16 cellular contexts compared by ENCODE assay signal in the genomic region with DNA sequence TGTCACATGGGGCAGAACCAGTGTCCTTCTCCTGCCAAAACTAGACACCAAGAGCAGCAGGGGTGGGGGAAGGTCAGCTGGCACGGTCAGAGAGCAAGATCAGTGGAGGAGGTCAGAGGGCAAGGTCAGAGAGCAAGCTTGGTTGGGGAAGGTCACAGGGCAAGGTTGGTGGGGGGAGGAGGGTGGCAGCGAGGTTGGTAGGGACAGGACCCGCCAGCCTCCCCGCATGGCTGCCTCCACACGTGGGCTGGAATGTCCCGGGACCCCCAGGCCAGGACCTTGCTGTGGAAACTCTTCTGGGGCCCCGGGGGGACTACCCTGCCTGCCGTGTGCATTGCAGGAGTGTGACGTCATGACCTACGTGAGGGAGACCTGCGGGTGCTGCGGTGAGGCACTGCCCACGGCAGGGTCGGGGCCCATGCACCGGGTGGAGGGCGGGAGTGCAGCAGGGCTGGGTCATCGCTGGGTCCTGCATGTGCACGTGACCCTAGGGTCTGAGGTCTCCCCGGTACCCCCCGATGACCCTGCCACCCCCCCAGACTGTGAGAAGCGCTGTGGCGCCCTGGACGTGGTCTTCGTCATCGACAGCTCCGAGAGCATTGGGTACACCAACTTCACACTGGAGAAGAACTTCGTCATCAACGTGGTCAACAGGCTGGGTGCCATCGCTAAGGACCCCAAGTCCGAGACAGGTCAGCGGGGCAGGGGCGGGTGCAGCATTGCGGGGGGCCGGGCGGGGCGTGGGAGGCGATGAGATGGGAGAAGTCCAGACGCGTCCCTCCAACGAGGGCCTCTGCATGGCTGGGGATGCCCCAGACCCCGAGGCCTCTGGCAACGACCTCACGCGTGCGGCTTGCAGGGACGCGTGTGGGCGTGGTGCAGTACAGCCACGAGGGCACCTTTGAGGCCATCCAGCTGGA. TPM values are rescaled to one million over a fixed set of nuclear protein-coding genes. Genes with fewer than 3 reads are reported as not detected.
DNase-seq lines count a peak whose midpoint lies in the region; ATAC-seq and TF ChIP-seq lines count a peak whose summit lies in the region.
"Had no signal": no experiment of that assay in that cellular context is flagged by ENCODE, and none has a peak within 500 bp of the region (broad histone marks: within the 10 kb centered on the region; RNA-seq: fewer than 3 reads in every experiment).

No MANE protein-coding gene starts in this region.

- no peaks in the 10 kb centered on the region for H3K27me3 Mint-ChIP-seq in activated T-cell treated with anti-CD3 and anti-CD28 coated beads, Interleukin-2, amount 50 U/mL, for 72 hours (ENCODE audit: low read depth)
- H3K27me3 Mint-ChIP-seq: IgD-negative memory B cell had no signal

- H3K27ac ChIP-seq in WERI-Rb-1 (no peak overlapping the region), smooth muscle cell (ENCODE audit: low read depth) (peak overlapping the region; percentile 42)
- H3K27ac ChIP-seq: neutrophil had no signal

- no peak overlapping the region for H3K9ac ChIP-seq in smooth muscle cell (ENCODE audit: low read depth)

- peaks cover 100% of the 10 kb centered on the region for H4K20me1 ChIP-seq in smooth muscle cell (ENCODE audit: low read depth)

- peak; percentile 14 for DNase-seq in activated T-cell treated with anti-CD3 and anti-CD28 coated beads, Interleukin-2, amount 50 U/mL, for 1 hour
- no peak for DNase-seq in activated T-cell treated with anti-CD3 and anti-CD28 coated beads, Interleukin-2, amount 50 U/mL, for 72 hours
- DNase-seq in WERI-Rb-1 (peak; percentile 6), left lobe of liver (ENCODE audit: low spot score) (peak; percentile 55), smooth muscle cell (lab: John Stamatoyannopoulos, UW; ENCODE audit: unreplicated experiment) (no peak), dermis blood vessel endothelial cell (no peak), OCI-M2 (lab: John Stamatoyannopoulos, UW; ENCODE audit: unreplicated experiment) (no peak)
- DNase-seq: ACHN; anterior cingulate cortex; effector memory CD4-positive, alpha-beta T cell; NCI-H1436 treated with DMSO at 0.1 percent for 48 hours; NCI-H510A had no signal

- H3K4me3 ChIP-seq in WERI-Rb-1 (ENCODE audit: low read depth, low read length), result no peak overlapping the region
- no peak overlapping the region for H3K4me3 ChIP-seq in smooth muscle cell

- H3K36me3 Mint-ChIP-seq in activated T-cell treated with anti-CD3 and anti-CD28 coated beads, Interleukin-2, amount 50 U/mL, for 72 hours (ENCODE audit: insufficient read depth in 2 of 2), result no peaks in the 10 kb centered on the region
- H3K36me3 Mint-ChIP-seq: IgD-negative memory B cell had no signal

- TF ChIP-seq CTCF in WERI-Rb-1 (IDR thresholded peaks at IDR 0.05; ENCODE audit: low read depth, low read length) (no peak), smooth muscle cell (IDR thresholded peaks at IDR 0.05; ENCODE audit: borderline replicate concordance, insufficient read depth, poor library complexity, severe bottlenecking) (no peak)

- peaks cover 89% of the 10 kb centered on the region for H3F3A ChIP-seq in smooth muscle cell (ENCODE audit: low read depth)

- H3K79me2 ChIP-seq in smooth muscle cell (ENCODE audit: low read depth), result peaks cover 19% of the 10 kb centered on the region

- no peak overlapping the region for H3K27ac Mint-ChIP-seq in activated T-cell treated with anti-CD3 and anti-CD28 coated beads, Interleukin-2, amount 50 U/mL, for 72 hours
- H3K27ac Mint-ChIP-seq: IgD-negative memory B cell; T-helper 2 cell treated with Interferon-gamma antibody and Interleukin-4, amounts not matched to agents 5 μg/mL and 100 μg/mL, for 36 hours had no signal

- no peak for ATAC-seq in activated T-cell treated with anti-CD3 and anti-CD28 coated beads, Interleukin-2, amount 50 U/mL, for 72 hours (replicated peaks in 1 of 2)
- peak; percentile 4 for ATAC-seq in left lobe of liver
- no peak for ATAC-seq in HG03108 (IDR thresholded peaks at IDR 0.05; ENCODE audit: unreplicated experiment)

- 93% methylated on average over 43 of the region's 49 CpGs for WGBS in smooth muscle cell (ENCODE audit: low lambda C conversion rate)

- H3K36me3 ChIP-seq in WERI-Rb-1 (peaks cover 25% of the 10 kb centered on the region), smooth muscle cell (ENCODE audit: low read depth) (no peaks in the 10 kb centered on the region)
- H3K36me3 ChIP-seq: neutrophil had no signal

- H3K9me3 Mint-ChIP-seq in activated T-cell treated with anti-CD3 and anti-CD28 coated beads, Interleukin-2, amount 50 U/mL, for 72 hours, result peaks cover 0 to 3% of the 10 kb centered on the region in 2 donors
- H3K9me3 Mint-ChIP-seq: T-helper 2 cell treated with Interferon-gamma antibody and Interleukin-4, amounts not matched to agents 5 μg/mL and 100 μg/mL, for 36 hours had no signal

- no peaks in the 10 kb centered on the region for H3K9me3 ChIP-seq in WERI-Rb-1 (ENCODE audit: severe bottlenecking)
- H3K9me3 ChIP-seq in smooth muscle cell (replicated peaks; ENCODE audit: low read depth), result no peaks in the 10 kb centered on the region
- H3K9me3 ChIP-seq: neutrophil had no signal

- no peak overlapping the region for H3K4me2 ChIP-seq in smooth muscle cell

- H3K4me1 Mint-ChIP-seq in activated T-cell treated with anti-CD3 and anti-CD28 coated beads, Interleukin-2, amount 50 U/mL, for 72 hours (ENCODE audit: low read depth), result no peaks in the 10 kb centered on the region
- H3K4me1 Mint-ChIP-seq: IgD-negative memory B cell had no signal

- H3K27me3 ChIP-seq in WERI-Rb-1 (ENCODE audit: insufficient read depth, low read depth, severe bottlenecking), result no peaks in the 10 kb centered on the region
- no peaks in the 10 kb centered on the region for H3K27me3 ChIP-seq in smooth muscle cell (ENCODE audit: low read depth)
- H3K27me3 ChIP-seq: neutrophil had no signal

- H2AFZ ChIP-seq in smooth muscle cell (ENCODE audit: low read depth), result no peak overlapping the region

- no peaks in the 10 kb centered on the region for H3K4me1 ChIP-seq in smooth muscle cell (ENCODE audit: low read depth)

- H3K4me3 Mint-ChIP-seq in activated T-cell treated with anti-CD3 and anti-CD28 coated beads, Interleukin-2, amount 50 U/mL, for 72 hours, result no peak overlapping the region
- H3K4me3 Mint-ChIP-seq: IgD-negative memory B cell; T-helper 2 cell treated with Interferon-gamma antibody and Interleukin-4, amounts not matched to agents 5 μg/mL and 100 μg/mL, for 36 hours had no signal

RNA-seq across cellular contexts. Expression of a gene that starts 27.3 kb away (rescaled TPM):
- 10 to 100 TPM; 10.8 to 11.3 TPM for total RNA-seq in activated T-cell treated with anti-CD3 and anti-CD28 coated beads, Interleukin-2, amount 50 U/mL, for 72 hours
- total RNA-seq in left lobe of liver (34.9 TPM), smooth muscle cell (1,570 and 1,698 TPM in 2 replicates), dermis blood vessel endothelial cell (17.5 and 24.0 TPM in 2 replicates)
- 2,969 and 4,089 TPM in 2 replicates for polyA plus RNA-seq in smooth muscle cell

RNA-seq across cellular contexts. Expression of a gene that starts 30.2 kb away (rescaled TPM):
- under 1 TPM; 0.74 to 1.00 TPM for total RNA-seq in activated T-cell treated with anti-CD3 and anti-CD28 coated beads, Interleukin-2, amount 50 U/mL, for 72 hours
- 668 TPM for total RNA-seq in left lobe of liver
- total RNA-seq in smooth muscle cell, result 1.3 and 4.1 TPM in 2 replicates
- 15.2 and 18.0 TPM in 2 replicates for polyA plus RNA-seq in smooth muscle cell
- 0.05 and 0.17 TPM in 2 replicates for total RNA-seq in dermis blood vessel endothelial cell
- polyA plus RNA-seq: IgD-negative memory B cell had no signal

RNA-seq across cellular contexts. Expression of a gene that starts 59.1 kb away (rescaled TPM):
- 10 to 100 TPM in 1 of 2 donors, 1 to 10 TPM in 1; 2.6 to 12.9 TPM for total RNA-seq in activated T-cell treated with anti-CD3 and anti-CD28 coated beads, Interleukin-2, amount 50 U/mL, for 72 hours
- total RNA-seq in left lobe of liver (0.40 TPM), smooth muscle cell (6.4 and 10.5 TPM in 2 replicates), dermis blood vessel endothelial cell (6.1 and 9.4 TPM in 2 replicates)
- polyA plus RNA-seq in smooth muscle cell, result 36.5 and 40.2 TPM in 2 replicates

Comparison
In these comparisons a context has a peak if more than half of its experiments do, and no peak if none do; other contexts are left out.
1. DNase-seq: peak in activated T-cell treated with anti-CD3 and anti-CD28 coated beads, Interleukin-2, amount 50 U/mL, for 1 hour (single experiment), WERI-Rb-1 (single experiment) and left lobe of liver (single experiment); none in activated T-cell treated with anti-CD3 and anti-CD28 coated beads, Interleukin-2, amount 50 U/mL, for 72 hours (0 of 2), smooth muscle cell (single experiment), dermis blood vessel endothelial cell (single experiment) and OCI-M2 (single experiment).
2. RNA of a gene that starts 27.3 kb away (total RNA-seq): 1,570 to 1,698 TPM in smooth muscle cell; 34.9 TPM in left lobe of liver (single experiment), 17.5 to 24.0 TPM in dermis blood vessel endothelial cell and 10.8 to 11.3 TPM in activated T-cell treated with anti-CD3 and anti-CD28 coated beads, Interleukin-2, amount 50 U/mL, for 72 hours; every median in the first group is over 10 times any median in the second.
3. RNA of a gene that starts 30.2 kb away (total RNA-seq): 668 TPM in left lobe of liver (single experiment); 1.3 to 4.1 TPM in smooth muscle cell, 0.74 to 1.00 TPM in activated T-cell treated with anti-CD3 and anti-CD28 coated beads, Interleukin-2, amount 50 U/mL, for 72 hours and 0.05 to 0.17 TPM in dermis blood vessel endothelial cell; every median in the first group is over 100 times any median in the second.